19 cellular contexts compared by ENCODE assay signal in the genomic region with DNA sequence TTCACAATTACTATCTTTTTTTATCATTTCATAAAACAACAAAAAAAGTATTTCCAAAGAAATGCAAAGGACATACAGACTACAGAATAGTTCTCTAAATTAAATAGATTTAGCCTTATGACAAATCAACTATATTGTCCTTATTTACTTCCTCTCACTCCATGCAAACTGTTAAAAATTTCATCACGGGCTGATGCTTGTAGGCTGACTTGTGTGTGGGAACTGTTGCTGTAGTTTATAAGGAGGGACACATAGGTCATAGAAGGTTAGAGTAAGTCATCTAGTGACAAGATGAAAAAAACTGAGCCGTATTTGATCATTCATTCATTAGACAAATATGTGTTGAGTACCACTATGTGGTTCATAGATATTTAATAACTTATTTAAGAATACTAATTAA.
DNase-seq lines count a peak whose midpoint lies in the region; ATAC-seq and TF ChIP-seq lines count a peak whose summit lies in the region.
"Had no signal": no experiment of that assay in that cellular context is flagged by ENCODE, and none has a peak within 500 bp of the region (broad histone marks: within the 10 kb centered on the region; RNA-seq: fewer than 3 reads in every experiment).

No MANE protein-coding gene starts in this region.

- no peak overlapping the region for H2AK5ac ChIP-seq in mesendoderm (ENCODE audit: low read length)

- intact Hi-C loops in Right ventricle myocardium superior (cut with DNase I) (no loop called here), left cardiac atrium (cut with DNase I) (no loop called here)

- H3K18ac ChIP-seq in mesendoderm (ENCODE audit: low read length) = peak overlapping the region; percentile 68

- DNase-seq in Right ventricle myocardium superior (no peak), left cardiac atrium (no peak), NB4 (ENCODE audit: low read depth) (peak; percentile 49), mesendoderm (no peak), kidney glomerular epithelial cell (lab: John Stamatoyannopoulos, UW) (no peak), NCI-H187 treated with DMSO at 0.1 percent for 48 hours (lab: John Stamatoyannopoulos, UW) (no peak)
- DNase-seq: ACHN; Calu3; CD8-positive, alpha-beta T cell; DND-41; EL; GOT3; H7; HFFc6 had no signal

- TF ChIP-seq CTCF in NB4 (IDR thresholded peaks at IDR 0.05; ENCODE audit: low read depth, low read length) = no peak

- H3K27ac ChIP-seq in mesendoderm (ENCODE audit: low read depth, low read length) = no peak overlapping the region
- H3K27ac ChIP-seq: BLaER1 had no signal

- peaks cover 4% of the 10 kb centered on the region for H3K4me1 ChIP-seq in mesendoderm (ENCODE audit: control insufficient read depth, low read depth, low read length)

- H3K4ac ChIP-seq in mesendoderm (ENCODE audit: low read depth, low read length) = no peak overlapping the region

- H2BK15ac ChIP-seq in mesendoderm (replicated peaks; ENCODE audit: low read depth) = no peak overlapping the region

- no peak overlapping the region for H4K5ac ChIP-seq in mesendoderm (ENCODE audit: low read length)

- H3K23ac ChIP-seq in mesendoderm (ENCODE audit: low read length) = no peak overlapping the region

- no peak overlapping the region for H3K9ac ChIP-seq in mesendoderm (ENCODE audit: low read length)
- H3K9ac ChIP-seq: BLaER1 had no signal

- H3K56ac ChIP-seq in mesendoderm (ENCODE audit: low read length) = no peak overlapping the region

- H3K4me2 ChIP-seq in mesendoderm (ENCODE audit: low read length) = no peak overlapping the region
- H3K4me2 ChIP-seq: BLaER1 had no signal

- H3K4me3 ChIP-seq in NB4 (ENCODE audit: low read depth, low read length) = no peak overlapping the region
- H3K4me3 ChIP-seq in mesendoderm (ENCODE audit: low read length) = no peak overlapping the region
- H3K4me3 ChIP-seq: BLaER1, GM12878 had no signal

- TF ChIP-seq POLR2A in NB4 (IDR thresholded peaks at IDR 0.05; ENCODE audit: extremely low read depth, insufficient read length) = no peak

- no peaks in the 10 kb centered on the region for H3K36me3 ChIP-seq in mesendoderm (ENCODE audit: control insufficient read depth, insufficient read depth, low read length)
- H3K36me3 ChIP-seq: BLaER1 had no signal

- WGBS in mesendoderm (ENCODE audit: extremely low coverage, insufficient coverage, low lambda C conversion rate) = no CpG with 5 or more reads among the region's 2 CpGs

- ATAC-seq in Right ventricle myocardium superior (ENCODE audit: poor library complexity) (peak; percentile 34), left cardiac atrium (no peak), HG03571 (IDR thresholded peaks at IDR 0.05; ENCODE audit: unreplicated experiment) (no peak)
- ATAC-seq: CD8-positive, alpha-beta T cell; GM12878; HCT116; HepG2 had no signal

- no peaks in the 10 kb centered on the region for H3K79me2 ChIP-seq in mesendoderm (ENCODE audit: control insufficient read depth, insufficient read depth, low read length)

- H2BK120ac ChIP-seq in mesendoderm (ENCODE audit: low read depth, low read length) = no peak overlapping the region

- no peak overlapping the region for H4K8ac ChIP-seq in mesendoderm (ENCODE audit: low read depth, low read length)

- H3K79me1 ChIP-seq in mesendoderm (ENCODE audit: low read length) = no peaks in the 10 kb centered on the region

- H2BK5ac ChIP-seq in mesendoderm (ENCODE audit: low read length) = no peak overlapping the region

- no peaks in the 10 kb centered on the region for H3K27me3 ChIP-seq in mesendoderm (ENCODE audit: insufficient read depth, low read length, poor library complexity)
- H3K27me3 ChIP-seq: BLaER1 had no signal
